In genomic region chr9:125146247-125146646, GRCh38 we compare ENCODE assay signal across 17 cellular contexts. TPM values are rescaled to one million over a fixed set of nuclear protein-coding genes. Genes with fewer than 3 reads are reported as not detected.
DNase-seq lines count a peak whose midpoint lies in the region; TF ChIP-seq lines count a peak whose summit lies in the region.
"Had no signal": no experiment of that assay in that cellular context is flagged by ENCODE, and none has a peak within 500 bp of the region (broad histone marks: within the 10 kb centered on the region; RNA-seq: fewer than 3 reads in every experiment).

No MANE protein-coding gene starts in this region.

- H3K27me3 Mint-ChIP-seq in T-helper 1 cell treated with Interleukin-12 subunit alpha and Interleukin-12 subunit beta and Interleukin-4 antibody, amounts not matched to agents 30 μg/mL and 1 μg/mL, for 36 hours (ENCODE audit: low read depth) = no peaks in the 10 kb centered on the region

- no peak overlapping the region for H2AFZ ChIP-seq in ACC112 (ENCODE audit: low read length, unreplicated experiment)
- H2AFZ ChIP-seq: parathyroid adenoma had no signal

- no peaks in the 10 kb centered on the region for H3K79me2 ChIP-seq in ACC112 (ENCODE audit: control insufficient read depth, insufficient read depth, low read length, unreplicated experiment)
- H3K79me2 ChIP-seq: parathyroid adenoma had no signal

- peaks cover 22% of the 10 kb centered on the region for H3K4me1 ChIP-seq in ACC112 (ENCODE audit: control insufficient read depth, insufficient read depth, low read length, unreplicated experiment)
- H3K4me1 ChIP-seq: parathyroid adenoma had no signal

- H3K4me3 Mint-ChIP-seq in T-helper 1 cell treated with Interleukin-12 subunit alpha and Interleukin-12 subunit beta and Interleukin-4 antibody, amounts not matched to agents 30 μg/mL and 1 μg/mL, for 36 hours = no peak overlapping the region
- H3K4me3 Mint-ChIP-seq: immature natural killer cell had no signal

- no peak for TF ChIP-seq CTCF in fibroblast of the aortic adventitia (IDR thresholded peaks at IDR 0.05; ENCODE audit: insufficient read depth, low read length)

- peaks cover 17% of the 10 kb centered on the region for H3K36me3 Mint-ChIP-seq in T-helper 1 cell treated with Interleukin-12 subunit alpha and Interleukin-12 subunit beta and Interleukin-4 antibody, amounts not matched to agents 30 μg/mL and 1 μg/mL, for 36 hours (ENCODE audit: low read depth)

- no peaks in the 10 kb centered on the region for H3K27me3 ChIP-seq in ACC112 (ENCODE audit: insufficient read depth, low read length)

- peaks cover 31% of the 10 kb centered on the region for H3K4me1 Mint-ChIP-seq in T-helper 1 cell treated with Interleukin-12 subunit alpha and Interleukin-12 subunit beta and Interleukin-4 antibody, amounts not matched to agents 30 μg/mL and 1 μg/mL, for 36 hours (ENCODE audit: low read depth)

- H3K36me3 ChIP-seq in ACC112 (ENCODE audit: insufficient read depth, low read length) = peaks cover 3% of the 10 kb centered on the region

- peak; percentile 66 for DNase-seq in EL
- peak; percentile 86 for DNase-seq in fibroblast of the aortic adventitia (ENCODE audit: low read depth)
- no peak for DNase-seq in globus pallidus (ENCODE audit: low spot score)
- no peak for DNase-seq in activated effector memory CD4-positive, alpha-beta T cell treated with Interleukin-2 at 50 U/mL for 16 hours
- no peak for DNase-seq in NCI-H510A treated with DMSO at 0.1 percent for 48 hours (lab: John Stamatoyannopoulos, UW)
- no peak for DNase-seq in DMS153 treated with DMSO at 0.1 percent for 48 hours (lab: John Stamatoyannopoulos, UW; ENCODE audit: unreplicated experiment)
- DNase-seq: activated CD8-positive, alpha-beta memory T cell treated with anti-CD3 and anti-CD28 coated beads, Interleukin-2, amount 50 U/mL, for 4 hours; foreskin melanocyte; immature natural killer cell; mucosa of descending colon; NCI-H1092 treated with DMSO at 0.1 percent for 48 hours; NCI-H2227 treated with DMSO at 0.1 percent for 48 hours; stimulated activated CD4-positive, alpha-beta T cell treated with anti-CD3 and anti-CD28 coated beads, Interleukin-15, amount 100 ng/mL, for 24 hours had no signal

- H3K4me3 ChIP-seq in ACC112 (ENCODE audit: low read depth, low read length) (0 out of 2 replicates have a peak overlapping the region, but pooled peaks have one; percentile 20), fibroblast of the aortic adventitia (ENCODE audit: low read depth, low read length) (no peak overlapping the region)
- H3K4me3 ChIP-seq: mucosa of descending colon, thoracic aorta had no signal

- H3K9me3 Mint-ChIP-seq in T-helper 1 cell treated with Interleukin-12 subunit alpha and Interleukin-12 subunit beta and Interleukin-4 antibody, amounts not matched to agents 30 μg/mL and 1 μg/mL, for 36 hours = no peaks in the 10 kb centered on the region
- H3K9me3 Mint-ChIP-seq: immature natural killer cell had no signal

- peak overlapping the region; percentile 12; the same call in 1 of the 2 replicates for H3K27ac ChIP-seq in ACC112 (ENCODE audit: low read depth, low read length)
- H3K27ac ChIP-seq: parathyroid adenoma, thoracic aorta had no signal

- peak overlapping the region; percentile 70 for H3K27ac Mint-ChIP-seq in T-helper 1 cell treated with Interleukin-12 subunit alpha and Interleukin-12 subunit beta and Interleukin-4 antibody, amounts not matched to agents 30 μg/mL and 1 μg/mL, for 36 hours
- H3K27ac Mint-ChIP-seq: immature natural killer cell had no signal

RNA-seq across cellular contexts. Expression of gene SCAI, which starts 2.9 kb away (rescaled TPM):
- total RNA-seq in fibroblast of the aortic adventitia (ENCODE audit: low replicate concordance) = 7.3 and 14.0 TPM in 2 replicates

RNA-seq across cellular contexts. Expression of gene PPP6C, which starts 43.4 kb away (rescaled TPM):
- 28.0 and 28.5 TPM in 2 replicates for total RNA-seq in fibroblast of the aortic adventitia (ENCODE audit: low replicate concordance)

RNA-seq across cellular contexts. Expression of gene RABEPK, which starts 54.1 kb away (rescaled TPM):
- 9.2 and 25.2 TPM in 2 replicates for total RNA-seq in fibroblast of the aortic adventitia (ENCODE audit: low replicate concordance)

Comparison
In these comparisons a context has a peak if more than half of its experiments do, and no peak if none do; other contexts are left out.
1. DNase-seq: peak in EL (single experiment) and fibroblast of the aortic adventitia (single experiment); none in globus pallidus (single experiment), activated effector memory CD4-positive, alpha-beta T cell treated with Interleukin-2 at 50 U/mL for 16 hours (single experiment), NCI-H510A treated with DMSO at 0.1 percent for 48 hours (single experiment) and DMS153 treated with DMSO at 0.1 percent for 48 hours (single experiment).